In the genomic region with DNA sequence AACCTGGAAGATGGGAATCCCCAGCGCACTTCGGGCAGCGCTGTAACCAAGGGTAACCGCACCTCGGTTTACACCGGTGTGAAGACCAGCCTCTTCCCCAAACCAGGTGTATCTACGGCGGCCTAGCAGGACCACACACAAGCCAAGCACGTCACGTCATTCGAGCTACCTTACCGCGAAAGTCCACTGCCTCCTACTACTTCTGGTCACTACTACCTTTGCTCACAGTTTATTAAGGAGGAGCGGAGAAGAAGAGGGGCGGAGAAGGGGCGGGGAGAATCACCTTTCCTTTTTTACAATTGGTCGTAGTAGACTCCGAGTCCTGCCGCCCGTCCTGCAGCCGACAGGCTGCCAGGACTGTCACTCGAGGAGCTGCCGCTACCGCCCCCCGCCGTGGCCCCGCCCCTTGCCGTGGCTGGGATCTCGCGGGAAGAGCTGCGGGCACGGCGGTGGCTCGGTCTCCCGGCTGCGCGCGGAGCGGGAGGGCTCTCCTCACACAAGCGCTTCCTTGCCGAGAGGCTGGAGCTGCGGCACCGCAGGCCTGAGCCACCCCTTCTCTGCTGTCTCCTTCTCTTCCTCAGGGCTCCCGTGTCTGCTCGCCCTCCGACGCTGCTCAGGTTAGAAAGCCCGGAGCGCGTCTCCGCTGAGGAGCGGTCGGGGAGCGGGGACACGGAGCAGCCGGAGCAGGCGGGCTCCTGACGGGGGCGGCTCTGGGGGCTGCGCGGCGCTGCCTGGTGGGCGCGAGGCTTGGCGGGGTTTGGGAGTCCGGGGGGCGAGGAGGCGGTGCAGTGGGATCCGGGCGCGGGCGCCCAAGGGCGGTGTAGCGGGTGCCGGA, we compare ENCODE assay signal across 1 cellular context.
TF ChIP-seq lines count a peak whose summit lies in the region.

Gene GLCE, plus strand, starts transcription at position 495 of the 835 bp plus-strand sequence. CDS start 95,172 bp downstream, outside the sequence.

TF ChIP-seq in HEK293, 187 proteins besides CTCF, POLR2A, EP300 and RAD21 (continued from another document and continues in another):
- TF ChIP-seq KLF1 (tag by site-specific recombination; IDR thresholded peaks at IDR 0.05) (peak; percentile 41; the same call in 1 of the 2 replicates), KLF9 (tag by site-specific recombination; IDR thresholded peaks at IDR 0.05; ENCODE audit: low read depth) (peak; percentile 67), GLI2 (tag by site-specific recombination; IDR thresholded peaks at IDR 0.05; ENCODE audit: borderline replicate concordance, low read depth) (no peak), ZNF214 (tag by site-specific recombination; IDR thresholded peaks at IDR 0.05; ENCODE audit: borderline replicate concordance) (no peak), ZNF266 (tag by site-specific recombination; IDR thresholded peaks at IDR 0.05; ENCODE audit: low read depth) (no peak), SETDB1 (IDR thresholded peaks at IDR 0.05; ENCODE audit: insufficient read length, low read length) (no peak), ZNF133 (tag by site-specific recombination; IDR thresholded peaks at IDR 0.05) (no peak), ZNF175 (tag by site-specific recombination; IDR thresholded peaks at IDR 0.05) (no peak), ZNF792 (tag by site-specific recombination; IDR thresholded peaks at IDR 0.05) (no peak), ZNF10 (tag by site-specific recombination; IDR thresholded peaks at IDR 0.05) (no peak; the same call in 1 of the 2 replicates), ZNF600 (tag by site-specific recombination; IDR thresholded peaks at IDR 0.05) (no peak; the same call in none of the 2 replicates), ZNF302 (tag by site-specific recombination; IDR thresholded peaks at IDR 0.05; ENCODE audit: low read depth) (no peak), ZNF791 (tag by site-specific recombination; IDR thresholded peaks at IDR 0.05) (no peak), ZNF513 (tag by site-specific recombination; IDR thresholded peaks at IDR 0.05) (no peak), ZNF140 (tag by site-specific recombination; IDR thresholded peaks at IDR 0.05) (no peak), ZNF529 (tag by site-specific recombination; IDR thresholded peaks at IDR 0.05; ENCODE audit: insufficient replicate concordance) (no peak), ZNF274 (IDR thresholded peaks at IDR 0.05; ENCODE audit: low read length) (no peak), ZNF274 (tag by site-specific recombination; IDR thresholded peaks at IDR 0.05; ENCODE audit: borderline replicate concordance) (no peak), ZNF623 (tag by site-specific recombination; IDR thresholded peaks at IDR 0.05) (no peak), ZNF555 (tag by site-specific recombination; conservative IDR thresholded peaks at IDR 0.05) (no peak), SP3 (tag by site-specific recombination; IDR thresholded peaks at IDR 0.05) (peak; percentile 98), KLF10 (tag by site-specific recombination; IDR thresholded peaks at IDR 0.05) (peak; percentile 56; the same call in 1 of the 2 replicates), ZNF248 (tag by site-specific recombination; IDR thresholded peaks at IDR 0.05) (no peak), ZNF768 (tag by site-specific recombination; IDR thresholded peaks at IDR 0.05) (0 out of 2 replicates have a peak, but pooled peaks have one; percentile 7), ZNF830 (tag by site-specific recombination; IDR thresholded peaks at IDR 0.05; ENCODE audit: low read depth) (no peak), REPIN1 (tag by site-specific recombination; IDR thresholded peaks at IDR 0.05; ENCODE audit: low read depth) (0 out of 2 replicates have a peak, but pooled peaks have one; percentile 71), ZNF114 (tag by site-specific recombination; IDR thresholded peaks at IDR 0.05) (no peak), MEIS1 (CRISPR knock-in tag; IDR thresholded peaks at IDR 0.05; ENCODE audit: borderline replicate concordance) (no peak), ZNF146 (tag by site-specific recombination; IDR thresholded peaks at IDR 0.05) (peak; percentile 16; the same call in 1 of the 2 replicates), ZNF510 (tag by site-specific recombination; IDR thresholded peaks at IDR 0.05; ENCODE audit: insufficient replicate concordance) (no peak), GFI1B (tag by site-specific recombination; IDR thresholded peaks at IDR 0.05) (0 out of 2 replicates have a peak, but pooled peaks have one; percentile 18), ZFP37 (tag by site-specific recombination; IDR thresholded peaks at IDR 0.05) (peak; percentile 85), ZNF169 (tag by site-specific recombination; IDR thresholded peaks at IDR 0.05) (no peak)
- TF ChIP-seq, protein P1, sequence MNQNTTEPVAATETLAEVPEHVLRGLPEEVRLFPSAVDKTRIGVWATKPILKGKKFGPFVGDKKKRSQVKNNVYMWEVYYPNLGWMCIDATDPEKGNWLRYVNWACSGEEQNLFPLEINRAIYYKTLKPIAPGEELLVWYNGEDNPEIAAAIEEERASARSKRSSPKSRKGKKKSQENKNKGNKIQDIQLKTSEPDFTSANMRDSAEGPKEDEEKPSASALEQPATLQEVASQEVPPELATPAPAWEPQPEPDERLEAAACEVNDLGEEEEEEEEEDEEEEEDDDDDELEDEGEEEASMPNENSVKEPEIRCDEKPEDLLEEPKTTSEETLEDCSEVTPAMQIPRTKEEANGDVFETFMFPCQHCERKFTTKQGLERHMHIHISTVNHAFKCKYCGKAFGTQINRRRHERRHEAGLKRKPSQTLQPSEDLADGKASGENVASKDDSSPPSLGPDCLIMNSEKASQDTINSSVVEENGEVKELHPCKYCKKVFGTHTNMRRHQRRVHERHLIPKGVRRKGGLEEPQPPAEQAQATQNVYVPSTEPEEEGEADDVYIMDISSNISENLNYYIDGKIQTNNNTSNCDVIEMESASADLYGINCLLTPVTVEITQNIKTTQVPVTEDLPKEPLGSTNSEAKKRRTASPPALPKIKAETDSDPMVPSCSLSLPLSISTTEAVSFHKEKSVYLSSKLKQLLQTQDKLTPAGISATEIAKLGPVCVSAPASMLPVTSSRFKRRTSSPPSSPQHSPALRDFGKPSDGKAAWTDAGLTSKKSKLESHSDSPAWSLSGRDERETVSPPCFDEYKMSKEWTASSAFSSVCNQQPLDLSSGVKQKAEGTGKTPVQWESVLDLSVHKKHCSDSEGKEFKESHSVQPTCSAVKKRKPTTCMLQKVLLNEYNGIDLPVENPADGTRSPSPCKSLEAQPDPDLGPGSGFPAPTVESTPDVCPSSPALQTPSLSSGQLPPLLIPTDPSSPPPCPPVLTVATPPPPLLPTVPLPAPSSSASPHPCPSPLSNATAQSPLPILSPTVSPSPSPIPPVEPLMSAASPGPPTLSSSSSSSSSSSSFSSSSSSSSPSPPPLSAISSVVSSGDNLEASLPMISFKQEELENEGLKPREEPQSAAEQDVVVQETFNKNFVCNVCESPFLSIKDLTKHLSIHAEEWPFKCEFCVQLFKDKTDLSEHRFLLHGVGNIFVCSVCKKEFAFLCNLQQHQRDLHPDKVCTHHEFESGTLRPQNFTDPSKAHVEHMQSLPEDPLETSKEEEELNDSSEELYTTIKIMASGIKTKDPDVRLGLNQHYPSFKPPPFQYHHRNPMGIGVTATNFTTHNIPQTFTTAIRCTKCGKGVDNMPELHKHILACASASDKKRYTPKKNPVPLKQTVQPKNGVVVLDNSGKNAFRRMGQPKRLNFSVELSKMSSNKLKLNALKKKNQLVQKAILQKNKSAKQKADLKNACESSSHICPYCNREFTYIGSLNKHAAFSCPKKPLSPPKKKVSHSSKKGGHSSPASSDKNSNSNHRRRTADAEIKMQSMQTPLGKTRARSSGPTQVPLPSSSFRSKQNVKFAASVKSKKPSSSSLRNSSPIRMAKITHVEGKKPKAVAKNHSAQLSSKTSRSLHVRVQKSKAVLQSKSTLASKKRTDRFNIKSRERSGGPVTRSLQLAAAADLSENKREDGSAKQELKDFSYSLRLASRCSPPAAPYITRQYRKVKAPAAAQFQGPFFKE (tag by site-specific recombination; IDR thresholded peaks at IDR 0.05; ENCODE audit: borderline replicate concordance): no peak
- TF ChIP-seq, protein P2, sequence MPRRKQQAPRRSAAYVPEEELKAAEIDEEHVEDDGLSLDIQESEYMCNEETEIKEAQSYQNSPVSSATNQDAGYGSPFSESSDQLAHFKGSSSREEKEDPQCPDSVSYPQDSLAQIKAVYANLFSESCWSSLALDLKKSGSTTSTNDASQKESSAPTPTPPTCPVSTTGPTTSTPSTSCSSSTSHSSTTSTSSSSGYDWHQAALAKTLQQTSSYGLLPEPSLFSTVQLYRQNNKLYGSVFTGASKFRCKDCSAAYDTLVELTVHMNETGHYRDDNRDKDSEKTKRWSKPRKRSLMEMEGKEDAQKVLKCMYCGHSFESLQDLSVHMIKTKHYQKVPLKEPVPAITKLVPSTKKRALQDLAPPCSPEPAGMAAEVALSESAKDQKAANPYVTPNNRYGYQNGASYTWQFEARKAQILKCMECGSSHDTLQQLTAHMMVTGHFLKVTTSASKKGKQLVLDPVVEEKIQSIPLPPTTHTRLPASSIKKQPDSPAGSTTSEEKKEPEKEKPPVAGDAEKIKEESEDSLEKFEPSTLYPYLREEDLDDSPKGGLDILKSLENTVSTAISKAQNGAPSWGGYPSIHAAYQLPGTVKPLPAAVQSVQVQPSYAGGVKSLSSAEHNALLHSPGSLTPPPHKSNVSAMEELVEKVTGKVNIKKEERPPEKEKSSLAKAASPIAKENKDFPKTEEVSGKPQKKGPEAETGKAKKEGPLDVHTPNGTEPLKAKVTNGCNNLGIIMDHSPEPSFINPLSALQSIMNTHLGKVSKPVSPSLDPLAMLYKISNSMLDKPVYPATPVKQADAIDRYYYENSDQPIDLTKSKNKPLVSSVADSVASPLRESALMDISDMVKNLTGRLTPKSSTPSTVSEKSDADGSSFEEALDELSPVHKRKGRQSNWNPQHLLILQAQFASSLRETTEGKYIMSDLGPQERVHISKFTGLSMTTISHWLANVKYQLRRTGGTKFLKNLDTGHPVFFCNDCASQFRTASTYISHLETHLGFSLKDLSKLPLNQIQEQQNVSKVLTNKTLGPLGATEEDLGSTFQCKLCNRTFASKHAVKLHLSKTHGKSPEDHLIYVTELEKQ (tag by site-specific recombination; IDR thresholded peaks at IDR 0.05; ENCODE audit: borderline replicate concordance): peak; percentile 16; the same call in 1 of the 2 replicates
- TF ChIP-seq, protein P3, sequence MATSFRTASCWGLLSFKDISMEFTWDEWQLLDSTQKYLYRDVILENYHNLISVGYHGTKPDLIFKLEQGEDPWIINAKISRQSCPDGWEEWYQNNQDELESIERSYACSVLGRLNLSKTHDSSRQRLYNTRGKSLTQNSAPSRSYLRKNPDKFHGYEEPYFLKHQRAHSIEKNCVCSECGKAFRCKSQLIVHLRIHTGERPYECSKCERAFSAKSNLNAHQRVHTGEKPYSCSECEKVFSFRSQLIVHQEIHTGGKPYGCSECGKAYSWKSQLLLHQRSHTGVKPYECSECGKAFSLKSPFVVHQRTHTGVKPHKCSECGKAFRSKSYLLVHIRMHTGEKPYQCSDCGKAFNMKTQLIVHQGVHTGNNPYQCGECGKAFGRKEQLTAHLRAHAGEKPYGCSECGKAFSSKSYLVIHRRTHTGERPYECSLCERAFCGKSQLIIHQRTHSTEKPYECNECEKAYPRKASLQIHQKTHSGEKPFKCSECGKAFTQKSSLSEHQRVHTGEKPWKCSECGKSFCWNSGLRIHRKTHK (tag by site-specific recombination; IDR thresholded peaks at IDR 0.05): no peak
- TF ChIP-seq, protein P4, sequence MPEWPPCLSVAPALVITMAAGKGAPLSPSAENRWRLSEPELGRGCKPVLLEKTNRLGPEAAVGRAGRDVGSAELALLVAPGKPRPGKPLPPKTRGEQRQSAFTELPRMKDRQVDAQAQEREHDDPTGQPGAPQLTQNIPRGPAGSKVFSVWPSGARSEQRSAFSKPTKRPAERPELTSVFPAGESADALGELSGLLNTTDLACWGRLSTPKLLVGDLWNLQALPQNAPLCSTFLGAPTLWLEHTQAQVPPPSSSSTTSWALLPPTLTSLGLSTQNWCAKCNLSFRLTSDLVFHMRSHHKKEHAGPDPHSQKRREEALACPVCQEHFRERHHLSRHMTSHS (tag by site-specific recombination; IDR thresholded peaks at IDR 0.05): no peak
- TF ChIP-seq, protein P5, sequence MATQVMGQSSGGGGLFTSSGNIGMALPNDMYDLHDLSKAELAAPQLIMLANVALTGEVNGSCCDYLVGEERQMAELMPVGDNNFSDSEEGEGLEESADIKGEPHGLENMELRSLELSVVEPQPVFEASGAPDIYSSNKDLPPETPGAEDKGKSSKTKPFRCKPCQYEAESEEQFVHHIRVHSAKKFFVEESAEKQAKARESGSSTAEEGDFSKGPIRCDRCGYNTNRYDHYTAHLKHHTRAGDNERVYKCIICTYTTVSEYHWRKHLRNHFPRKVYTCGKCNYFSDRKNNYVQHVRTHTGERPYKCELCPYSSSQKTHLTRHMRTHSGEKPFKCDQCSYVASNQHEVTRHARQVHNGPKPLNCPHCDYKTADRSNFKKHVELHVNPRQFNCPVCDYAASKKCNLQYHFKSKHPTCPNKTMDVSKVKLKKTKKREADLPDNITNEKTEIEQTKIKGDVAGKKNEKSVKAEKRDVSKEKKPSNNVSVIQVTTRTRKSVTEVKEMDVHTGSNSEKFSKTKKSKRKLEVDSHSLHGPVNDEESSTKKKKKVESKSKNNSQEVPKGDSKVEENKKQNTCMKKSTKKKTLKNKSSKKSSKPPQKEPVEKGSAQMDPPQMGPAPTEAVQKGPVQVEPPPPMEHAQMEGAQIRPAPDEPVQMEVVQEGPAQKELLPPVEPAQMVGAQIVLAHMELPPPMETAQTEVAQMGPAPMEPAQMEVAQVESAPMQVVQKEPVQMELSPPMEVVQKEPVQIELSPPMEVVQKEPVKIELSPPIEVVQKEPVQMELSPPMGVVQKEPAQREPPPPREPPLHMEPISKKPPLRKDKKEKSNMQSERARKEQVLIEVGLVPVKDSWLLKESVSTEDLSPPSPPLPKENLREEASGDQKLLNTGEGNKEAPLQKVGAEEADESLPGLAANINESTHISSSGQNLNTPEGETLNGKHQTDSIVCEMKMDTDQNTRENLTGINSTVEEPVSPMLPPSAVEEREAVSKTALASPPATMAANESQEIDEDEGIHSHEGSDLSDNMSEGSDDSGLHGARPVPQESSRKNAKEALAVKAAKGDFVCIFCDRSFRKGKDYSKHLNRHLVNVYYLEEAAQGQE (tag by site-specific recombination; IDR thresholded peaks at IDR 0.05): no peak
- TF ChIP-seq, protein P6, sequence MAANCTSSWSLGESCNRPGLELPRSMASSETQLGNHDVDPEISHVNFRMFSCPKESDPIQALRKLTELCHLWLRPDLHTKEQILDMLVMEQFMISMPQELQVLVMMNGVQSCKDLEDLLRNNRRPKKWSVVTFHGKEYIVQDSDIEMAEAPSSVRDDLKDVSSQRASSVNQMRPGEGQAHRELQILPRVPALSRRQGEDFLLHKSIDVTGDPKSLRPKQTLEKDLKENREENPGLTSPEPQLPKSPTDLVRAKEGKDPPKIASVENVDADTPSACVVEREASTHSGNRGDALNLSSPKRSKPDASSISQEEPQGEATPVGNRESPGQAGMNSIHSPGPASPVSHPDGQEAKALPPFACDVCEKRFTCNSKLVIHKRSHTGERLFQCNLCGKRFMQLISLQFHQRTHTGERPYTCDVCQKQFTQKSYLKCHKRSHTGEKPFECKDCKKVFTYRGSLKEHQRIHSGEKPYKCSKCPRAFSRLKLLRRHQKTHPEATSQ (tag by site-specific recombination; IDR thresholded peaks at IDR 0.05): peak; percentile 95
